8 cellular contexts compared by ENCODE assay signal in the genomic region with DNA sequence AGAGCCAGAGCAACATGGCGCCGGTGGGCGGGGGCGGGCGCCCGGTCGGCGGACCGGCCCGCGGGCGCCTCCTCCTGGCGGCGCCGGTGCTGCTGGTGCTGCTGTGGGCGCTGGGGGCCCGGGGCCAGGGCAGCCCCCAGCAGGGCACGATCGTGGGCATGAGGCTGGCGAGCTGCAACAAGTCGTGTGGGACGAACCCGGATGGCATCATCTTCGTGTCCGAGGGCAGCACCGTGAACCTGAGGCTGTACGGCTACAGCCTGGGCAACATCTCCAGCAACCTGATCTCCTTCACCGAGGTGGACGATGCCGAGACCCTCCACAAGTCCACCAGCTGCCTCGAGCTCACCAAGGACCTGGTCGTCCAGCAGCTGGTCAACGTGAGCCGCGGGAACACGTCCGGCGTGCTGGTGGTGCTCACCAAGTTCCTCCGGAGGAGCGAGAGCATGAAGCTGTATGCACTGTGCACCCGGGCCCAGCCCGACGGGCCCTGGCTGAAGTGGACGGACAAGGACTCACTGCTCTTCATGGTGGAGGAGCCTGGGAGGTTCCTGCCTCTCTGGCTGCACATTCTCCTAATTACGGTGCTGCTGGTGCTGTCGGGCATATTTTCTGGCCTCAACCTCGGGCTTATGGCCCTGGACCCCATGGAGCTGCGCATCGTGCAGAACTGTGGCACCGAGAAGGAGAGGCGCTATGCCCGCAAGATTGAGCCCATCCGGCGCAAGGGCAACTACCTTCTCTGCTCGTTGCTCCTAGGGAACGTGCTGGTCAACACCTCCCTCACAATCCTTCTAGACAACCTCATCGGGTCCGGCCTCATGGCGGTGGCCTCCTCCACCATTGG. TPM values are rescaled to one million over a fixed set of nuclear protein-coding genes. Genes with fewer than 3 reads are reported as not detected.
DNase-seq lines count a peak whose midpoint lies in the region; ATAC-seq and TF ChIP-seq lines count a peak whose summit lies in the region.

No MANE protein-coding gene starts in this region.

- H3K27me3 Mint-ChIP-seq in activated T-cell treated with anti-CD3 and anti-CD28 coated beads, Interleukin-2, amount 50 U/mL, for 24 hours = no peaks in the 10 kb centered on the region

- peaks cover 49% of the 10 kb centered on the region for H3K4me1 Mint-ChIP-seq in activated T-cell treated with anti-CD3 and anti-CD28 coated beads, Interleukin-2, amount 50 U/mL, for 24 hours (ENCODE audit: low read depth)

- H3K9me3 ChIP-seq in psoas muscle = no peaks in the 10 kb centered on the region

- H3K27ac Mint-ChIP-seq in activated T-cell treated with anti-CD3 and anti-CD28 coated beads, Interleukin-2, amount 50 U/mL, for 24 hours = peak overlapping the region; percentile 87

- TF ChIP-seq CTCF in AG10803 (conservative IDR thresholded peaks at IDR 0.05; ENCODE audit: low read length) (no peak; the same call in 1 of the 2 replicates), psoas muscle (IDR thresholded peaks at IDR 0.05) (peak; percentile 69)

- H3K36me3 Mint-ChIP-seq in activated T-cell treated with anti-CD3 and anti-CD28 coated beads, Interleukin-2, amount 50 U/mL, for 24 hours (ENCODE audit: low read depth) = peaks cover 2% of the 10 kb centered on the region

- H3K36me3 ChIP-seq in psoas muscle (ENCODE audit: insufficient read depth in 1 of 2, low read depth in 1 of 2) = no peaks in the 10 kb centered on the region

- H3K27ac ChIP-seq in psoas muscle = peak overlapping the region; percentile 76

- H3K4me1 ChIP-seq in psoas muscle = peaks cover 34% of the 10 kb centered on the region

- H3K4me3 ChIP-seq in AG10803 (ENCODE audit: low read length) = peak overlapping the region; percentile 89
- H3K4me3 ChIP-seq in psoas muscle = peak overlapping the region; percentile 70

- 21 to 32% (median 29%) methylated on average over 42 to 59 of the region's 59 CpGs for WGBS in psoas muscle, 3 donors

- ATAC-seq in GM18508 (IDR thresholded peaks at IDR 0.05; ENCODE audit: insufficient read depth, unreplicated experiment) = peak; percentile 21
- ATAC-seq in HG03457 (IDR thresholded peaks at IDR 0.05; ENCODE audit: unreplicated experiment) = peak; percentile 4
- ATAC-seq in Right ventricle myocardium superior (ENCODE audit: poor library complexity) = peak; percentile 8
- ATAC-seq in psoas muscle = peak; percentile 8 to 26 (median 24)
- ATAC-seq in GM18520 (IDR thresholded peaks at IDR 0.05; ENCODE audit: unreplicated experiment) = no peak

- no peaks in the 10 kb centered on the region for H3K27me3 ChIP-seq in psoas muscle (ENCODE audit: insufficient read depth in 3 of 3, low read length in 2 of 3)

- H3K9me3 Mint-ChIP-seq in activated T-cell treated with anti-CD3 and anti-CD28 coated beads, Interleukin-2, amount 50 U/mL, for 24 hours = no peaks in the 10 kb centered on the region

- DNase-seq in AG10803 (ENCODE audit: low read depth) = peak; percentile 28
- no peak for DNase-seq in activated T-cell treated with anti-CD3 and anti-CD28 coated beads, Interleukin-2, amount 50 U/mL, for 24 hours
- DNase-seq in Right ventricle myocardium superior = peak; percentile 69
- DNase-seq in psoas muscle = no peak
- DNase-seq in GM19238 (ENCODE audit: insufficient read length, low spot score) = no peak

- intact Hi-C loops in Right ventricle myocardium superior (cut with DNase I) (loop anchor here (5.0 kb wide), 1 partner anchor 36 kb away; no protein-coding TSS in a partner anchor), psoas muscle (cut with DNase I) (loop anchor here (2.0 to 10.0 kb wide), 3 partner anchors 20 to 126 kb away; partner anchors contain the start of genes KANSL3 (in 2 of the 2) and LMAN2L (in 1 of the 2))

- peak overlapping the region; percentile 74 for H3K4me3 Mint-ChIP-seq in activated T-cell treated with anti-CD3 and anti-CD28 coated beads, Interleukin-2, amount 50 U/mL, for 24 hours

RNA-seq across cellular contexts. Expression of gene CNNM4, which starts 0.5 kb away (rescaled TPM):
- total RNA-seq in Right ventricle myocardium superior (31.4 TPM), psoas muscle (10 to 100 TPM in 3 of 4 donors, 1 to 10 TPM in 1; 9.9 to 28.8 (median 14.3) TPM)
- 10 to 100 TPM in 1 of 3 donors, 1 to 10 TPM in 2; 2.7 to 13.6 (median 4.1) TPM for polyA plus RNA-seq in psoas muscle

RNA-seq across cellular contexts. Expression of gene LMAN2L, which starts 21.3 kb away (rescaled TPM):
- 25.7 TPM for total RNA-seq in Right ventricle myocardium superior
- 10 to 100 TPM; 10.0 to 20.7 (median 12.9) TPM for total RNA-seq in psoas muscle
- 10 to 100 TPM in 2 of 3 donors, 1 to 10 TPM in 1; 8.6 to 24.1 (median 12.7) TPM for polyA plus RNA-seq in psoas muscle

RNA-seq across cellular contexts. Expression of gene CNNM3, which starts 54.9 kb away (rescaled TPM):
- total RNA-seq in Right ventricle myocardium superior (13.5 TPM), psoas muscle (10 to 100 TPM in 3 of 4 donors, 1 to 10 TPM in 1; 7.2 to 12.6 (median 10.9) TPM)
- polyA plus RNA-seq in psoas muscle = 1 to 10 TPM; 4.2 to 7.7 (median 6.4) TPM

Comparison
In these comparisons a context has a peak if more than half of its experiments do, and no peak if none do; other contexts are left out.
1. DNase-seq: peak in AG10803 (single experiment) and Right ventricle myocardium superior (single experiment); none in activated T-cell treated with anti-CD3 and anti-CD28 coated beads, Interleukin-2, amount 50 U/mL, for 24 hours (single experiment), psoas muscle (0 of 2) and GM19238 (single experiment).